8 cellular contexts compared by ENCODE assay signal in the genomic region with DNA sequence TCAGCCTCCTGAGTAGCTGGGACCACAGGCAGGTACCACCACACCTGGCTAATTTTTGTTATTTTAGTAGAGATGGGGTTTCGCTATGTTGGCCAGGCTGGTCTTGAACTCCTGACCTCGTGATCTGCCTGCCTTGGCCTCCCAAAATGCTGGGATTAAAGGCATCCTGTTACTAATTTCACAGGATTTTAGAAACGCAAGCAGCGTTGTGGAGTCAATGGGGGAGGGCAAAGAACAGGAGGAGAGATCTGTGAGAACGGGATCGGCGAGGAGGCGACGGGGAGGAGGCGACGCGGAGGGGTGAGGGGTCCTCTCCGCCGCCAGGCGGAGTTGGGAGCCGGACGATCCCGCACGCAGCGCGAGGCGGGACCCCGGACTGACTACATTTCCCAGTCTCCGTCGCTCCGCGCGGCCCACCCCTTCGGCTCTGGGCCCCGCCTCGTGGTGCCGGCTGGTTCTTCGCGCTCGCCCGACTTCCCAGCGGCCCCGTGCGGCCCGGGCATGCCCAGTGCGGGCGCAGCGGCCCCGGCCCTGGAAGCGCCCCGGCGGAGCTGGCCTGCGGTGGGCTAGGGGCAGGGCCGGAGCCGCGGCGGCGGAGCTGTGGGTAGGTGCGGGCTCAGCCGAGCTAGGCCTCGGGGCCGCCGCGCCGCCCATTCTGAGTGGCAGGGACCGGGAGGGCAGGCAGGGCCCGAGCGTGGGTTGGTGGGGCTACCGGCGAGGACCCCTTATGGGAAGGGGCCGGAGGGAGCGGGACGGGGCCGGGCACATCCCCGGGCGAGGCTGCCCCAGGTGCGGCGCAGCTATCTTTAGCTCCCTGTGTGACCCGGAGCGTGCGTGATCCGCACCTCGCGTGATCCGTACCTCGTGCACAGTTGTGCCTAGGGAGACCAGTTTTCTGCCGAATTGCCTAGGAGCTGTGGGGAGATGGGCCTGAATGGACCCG. TPM values are rescaled to one million over a fixed set of nuclear protein-coding genes. Genes with fewer than 3 reads are reported as not detected.
DNase-seq lines count a peak whose midpoint lies in the region; FAIRE-seq and TF ChIP-seq lines count a peak whose summit lies in the region.

Gene EI24 (plus strand): TSS at position 508 of the 943 bp plus-strand sequence. CDS start 3,051 bp downstream, outside the sequence.

- peak within 1 kb of the TSS; percentile 100 for H2AFZ ChIP-seq in Loucy (ENCODE audit: low read length)

- H4K20me1 ChIP-seq in Loucy (ENCODE audit: insufficient read depth, low read length, poor library complexity, severe bottlenecking), result peaks cover 6% of the 10 kb centered on the region

- H3K27me3 ChIP-seq in H7 (ENCODE audit: control insufficient read depth, insufficient read depth, low read length), result no peaks in the 10 kb centered on the region
- H3K27me3 ChIP-seq in Loucy (ENCODE audit: insufficient read depth, low read length, poor library complexity, severe bottlenecking), result no peaks in the 10 kb centered on the region
- no peaks in the 10 kb centered on the region for H3K27me3 ChIP-seq in stomach smooth muscle (ENCODE audit: control insufficient read depth in 1 of 2, insufficient read depth in 2 of 2, low read length in 2 of 2)

- H3K9me3 ChIP-seq in Loucy (ENCODE audit: insufficient read depth, low read depth, low read length), result no peaks in the 10 kb centered on the region
- H3K9me3 ChIP-seq in stomach smooth muscle (ENCODE audit: control insufficient read depth in 2 of 2, low read length in 2 of 2), result no peaks in the 10 kb centered on the region

- H3F3A ChIP-seq in Loucy (ENCODE audit: low read depth), result no peaks in the 10 kb centered on the region

- peak within 1 kb of the TSS; percentile 58 for H3K27ac ChIP-seq in stomach smooth muscle (ENCODE audit: low read length)

- peaks cover 3% of the 10 kb centered on the region for H3K9me3 Mint-ChIP-seq in neural crest cell

- H3K4me3 Mint-ChIP-seq in neural crest cell, result peak within 1 kb of the TSS; percentile 93

- peaks cover 2% of the 10 kb centered on the region for H3K36me3 Mint-ChIP-seq in neural crest cell (ENCODE audit: low read depth)

- no peaks in the 10 kb centered on the region for H3K27me3 Mint-ChIP-seq in neural crest cell (ENCODE audit: low read depth)

- peaks cover 4% of the 10 kb centered on the region for H3K36me3 ChIP-seq in H7 (replicated peaks; ENCODE audit: control insufficient read depth, insufficient read depth, low read length)
- peaks cover 2% of the 10 kb centered on the region; the same call in 1 of the 2 replicates for H3K36me3 ChIP-seq in Loucy (ENCODE audit: insufficient read depth, low read length)
- H3K36me3 ChIP-seq in stomach smooth muscle (ENCODE audit: control insufficient read depth in 2 of 2, insufficient read depth in 2 of 2, low read length in 2 of 2), result peaks cover 4 to 11% of the 10 kb centered on the region in 2 donors

- H3K4me1 ChIP-seq in Loucy (ENCODE audit: insufficient read depth, low read length, poor library complexity, severe bottlenecking) (peaks cover 16% of the 10 kb centered on the region), stomach smooth muscle (ENCODE audit: control insufficient read depth, insufficient read depth, low read length) (peaks cover 15% of the 10 kb centered on the region)

- H3K79me2 ChIP-seq in Loucy (ENCODE audit: insufficient read depth, low read length), result peaks cover 26% of the 10 kb centered on the region

- H3K4me2 ChIP-seq in Loucy (ENCODE audit: low read depth, low read length, poor library complexity, severe bottlenecking), result peak within 1 kb of the TSS; percentile 88

- H3K4me3 ChIP-seq in H7 (ENCODE audit: insufficient read depth, low read depth, low read length), result peak within 1 kb of the TSS; percentile 99
- peak within 1 kb of the TSS; percentile 94 for H3K4me3 ChIP-seq in Loucy (ENCODE audit: low read length, poor library complexity, severe bottlenecking)
- H3K4me3 ChIP-seq in fibroblast of villous mesenchyme (ENCODE audit: low read depth, low read length), result peak within 1 kb of the TSS; percentile 81
- H3K4me3 ChIP-seq in stomach smooth muscle (ENCODE audit: low read length in 2 of 2), result peak within 1 kb of the TSS; percentile 88 to 98

- H3K4me1 Mint-ChIP-seq in neural crest cell, result peaks cover 22% of the 10 kb centered on the region

- peak within 1 kb of the TSS; percentile 95 for H3K9ac ChIP-seq in Loucy (ENCODE audit: low read depth, low read length, poor library complexity, severe bottlenecking)
- peak within 1 kb of the TSS; percentile 96 to 98 for H3K9ac ChIP-seq in stomach smooth muscle (ENCODE audit: low read length in 2 of 2)

- TF ChIP-seq CTCF in Loucy (conservative IDR thresholded peaks at IDR 0.05; ENCODE audit: low read length) (peak; percentile 51), fibroblast of villous mesenchyme (IDR thresholded peaks at IDR 0.05; ENCODE audit: insufficient read depth, low read depth, low read length) (peak; percentile 74), neural crest cell (conservative IDR thresholded peaks at IDR 0.05) (peak; percentile 80)

- FAIRE-seq in G401.6 (lab: Jason Lieb, UNC), result peak; percentile 48

- no peaks in the 10 kb centered on the region for H3K9me2 ChIP-seq in Loucy (replicated peaks; ENCODE audit: low read depth, low read length)

- peak within 1 kb of the TSS; percentile 50 for H3K27ac Mint-ChIP-seq in neural crest cell (ENCODE audit: unreplicated experiment)

- DNase-seq in H7, result peak; percentile 96
- peak; percentile 70 for DNase-seq in SHP77 treated with DMSO at 0.1 percent for 48 hours (lab: John Stamatoyannopoulos, UW)
- DNase-seq in activated gamma-delta T cell (lab: John Stamatoyannopoulos, UW), result peak; percentile 76
- peak; percentile 91 for DNase-seq in fibroblast of villous mesenchyme (ENCODE audit: low read depth)
- peak; percentile 92 for DNase-seq in neural crest cell (ENCODE audit: low read depth, low spot score)

RNA-seq across cellular contexts. Expression of gene EI24, which starts in this region (rescaled TPM):
- total RNA-seq in H7 (2014; rRNA removed; shearing (Covaris generic)), result 87.9 and 113 TPM in 2 replicates
- total RNA-seq in fibroblast of villous mesenchyme (69.3 and 111 TPM in 2 replicates), neural crest cell (114 and 121 TPM in 2 replicates)

Comparison
In these comparisons a context has a peak if more than half of its experiments do, and no peak if none do; other contexts are left out.
1. Peak in every context shown above with its lines: DNase-seq, H3K4me3 ChIP-seq and H3K27ac ChIP-seq.